ENCODE assay signal across 10 cellular contexts in the genomic region with DNA sequence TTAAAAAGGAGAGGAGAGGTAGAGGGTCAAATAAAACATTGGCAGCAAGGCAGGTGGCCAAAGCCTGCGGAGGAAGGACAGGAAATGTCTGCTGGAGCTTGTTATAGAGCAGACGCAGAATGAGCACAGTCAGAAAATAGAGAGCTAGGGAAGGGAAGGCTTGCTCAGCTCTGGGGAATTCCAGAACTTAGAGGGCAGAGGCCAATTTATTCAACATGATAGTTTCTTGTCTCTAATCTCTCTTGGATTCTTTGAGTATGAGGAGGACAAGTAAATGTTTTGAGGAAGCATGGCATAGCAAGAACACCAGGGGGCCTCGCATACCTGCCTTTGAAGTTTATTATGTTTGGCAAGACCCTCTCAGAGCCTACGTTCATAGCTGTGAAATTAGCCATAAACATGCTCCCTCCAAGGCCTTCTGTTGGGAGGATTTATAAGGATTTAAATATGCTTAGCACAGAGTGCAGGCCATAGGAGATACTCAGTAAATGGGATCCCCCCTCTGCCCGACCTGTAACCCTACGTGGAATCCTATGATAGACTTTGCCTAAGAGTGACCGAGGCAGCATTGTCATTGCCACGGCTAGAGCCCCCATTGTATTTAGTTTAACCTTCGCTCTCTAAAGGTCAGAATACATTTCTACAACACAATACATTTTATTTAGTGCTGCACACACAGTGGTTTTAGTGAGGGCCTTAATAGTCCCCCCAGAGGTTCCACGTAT.
DNase-seq lines count a peak whose midpoint lies in the region; ATAC-seq and TF ChIP-seq lines count a peak whose summit lies in the region.
"Had no signal": no experiment of that assay in that cellular context is flagged by ENCODE, and none has a peak within 500 bp of the region (broad histone marks: within the 10 kb centered on the region; RNA-seq: fewer than 3 reads in every experiment).

No MANE protein-coding gene starts in this region.

- H3K36me3 ChIP-seq in prostate gland = no peaks in the 10 kb centered on the region

- TF ChIP-seq POLR2A in prostate gland (IDR thresholded peaks at IDR 0.05) = no peak

- no peak overlapping the region for H3K4me3 Mint-ChIP-seq in activated CD8-positive, alpha-beta T cell treated with anti-CD3 and anti-CD28 coated beads for 36 hours
- H3K4me3 Mint-ChIP-seq: activated naive CD8-positive, alpha-beta T cell treated with anti-CD3 and anti-CD28 coated beads, Interleukin-2, amount 10 ng/mL, durations not matched to agents 7 days and 5 days; CD4-positive, CD25-positive, alpha-beta regulatory T cell had no signal

- H3K9me3 ChIP-seq in prostate gland = no peaks in the 10 kb centered on the region

- H3K27ac Mint-ChIP-seq in activated CD8-positive, alpha-beta T cell treated with anti-CD3 and anti-CD28 coated beads for 36 hours = peak overlapping the region; percentile 67
- H3K27ac Mint-ChIP-seq: activated naive CD8-positive, alpha-beta T cell treated with anti-CD3 and anti-CD28 coated beads, Interleukin-2, amount 10 ng/mL, durations not matched to agents 7 days and 5 days had no signal

- no peaks in the 10 kb centered on the region for H3K27me3 Mint-ChIP-seq in activated CD8-positive, alpha-beta T cell treated with anti-CD3 and anti-CD28 coated beads for 36 hours
- H3K27me3 Mint-ChIP-seq: activated naive CD8-positive, alpha-beta T cell treated with anti-CD3 and anti-CD28 coated beads, Interleukin-2, amount 10 ng/mL, durations not matched to agents 7 days and 5 days; CD4-positive, CD25-positive, alpha-beta regulatory T cell had no signal

- intact Hi-C loops in activated CD8-positive, alpha-beta T cell treated with anti-CD3 and anti-CD28 coated beads for 36 hours (cut with micrococcal nuclease) = no loop called here
- intact Hi-C loops in prostate gland (cut with DNase I) = loop anchor here (5.0 kb wide), 1 partner anchor 360 kb away; the partner anchor contains the start of gene CAMK1D

- no peaks in the 10 kb centered on the region for H3K9me3 Mint-ChIP-seq in activated CD8-positive, alpha-beta T cell treated with anti-CD3 and anti-CD28 coated beads for 36 hours
- H3K9me3 Mint-ChIP-seq: activated naive CD8-positive, alpha-beta T cell treated with anti-CD3 and anti-CD28 coated beads, Interleukin-2, amount 10 ng/mL, durations not matched to agents 7 days and 5 days; CD4-positive, CD25-positive, alpha-beta regulatory T cell had no signal

- TF ChIP-seq CTCF in activated CD8-positive, alpha-beta T cell treated with anti-CD3 and anti-CD28 coated beads for 36 hours (IDR thresholded peaks at IDR 0.05) = peak; percentile 45
- TF ChIP-seq CTCF in foreskin keratinocyte (conservative IDR thresholded peaks at IDR 0.05) (peak; percentile 78), prostate gland (IDR thresholded peaks at IDR 0.05) (peak in 3 of 4 experiments; percentile 23 to 54 (median 50))

- DNase-seq in NCI-H1105 treated with DMSO at 0.1 percent for 48 hours (lab: John Stamatoyannopoulos, UW) (peak; percentile 29), NCI-H1105 (lab: John Stamatoyannopoulos, UW) (no peak), LHCN-M2 (ENCODE audit: low read depth) (peak; percentile 79), foreskin keratinocyte (peak in 1 of 2 donors; percentile 86), prostate gland (ENCODE audit: low spot score) (no peak), T-helper 9 cell (no peak)
- DNase-seq in activated CD8-positive, alpha-beta T cell treated with anti-CD3 and anti-CD28 coated beads for 36 hours = peak; percentile 68
- DNase-seq: activated naive CD8-positive, alpha-beta T cell treated with anti-CD3 and anti-CD28 coated beads, Interleukin-2, amount 10 ng/mL, durations not matched to agents 7 days and 5 days had no signal

- H3K27me3 ChIP-seq in foreskin keratinocyte (no peaks in the 10 kb centered on the region), prostate gland (replicated peaks; ENCODE audit: insufficient read depth) (no peaks in the 10 kb centered on the region)

- POLR2A ChIA-PET in activated CD8-positive, alpha-beta T cell treated with anti-CD3 and anti-CD28 coated beads for 36 hours (lab: Charles Lee) = no interaction called here

- H3K4me3 ChIP-seq in prostate gland = no peak overlapping the region

- H3K27ac ChIP-seq in foreskin keratinocyte (no peak overlapping the region), prostate gland (peak overlapping the region; percentile 22 to 45)

- H3K36me3 Mint-ChIP-seq in activated CD8-positive, alpha-beta T cell treated with anti-CD3 and anti-CD28 coated beads for 36 hours (ENCODE audit: low read depth) = no peaks in the 10 kb centered on the region
- H3K36me3 Mint-ChIP-seq: activated naive CD8-positive, alpha-beta T cell treated with anti-CD3 and anti-CD28 coated beads, Interleukin-2, amount 10 ng/mL, durations not matched to agents 7 days and 5 days had no signal

- ATAC-seq in activated CD8-positive, alpha-beta T cell treated with anti-CD3 and anti-CD28 coated beads for 36 hours = peak; percentile 26
- ATAC-seq in foreskin keratinocyte (peak; percentile 72), HG03196 (IDR thresholded peaks at IDR 0.05; ENCODE audit: unreplicated experiment) (no peak)

- peaks cover 74% of the 10 kb centered on the region for H3K4me1 Mint-ChIP-seq in activated CD8-positive, alpha-beta T cell treated with anti-CD3 and anti-CD28 coated beads for 36 hours (ENCODE audit: low read depth)

- H3K4me1 ChIP-seq in foreskin keratinocyte (peaks cover 35% of the 10 kb centered on the region), prostate gland (replicated peaks) (no peaks in the 10 kb centered on the region)

- 49% methylated on average over 10 of the region's 10 CpGs for WGBS in prostate gland

- CTCF ChIA-PET in activated CD8-positive, alpha-beta T cell treated with anti-CD3 and anti-CD28 coated beads for 36 hours (lab: Charles Lee) = interaction anchor here (0.6 to 5.6 kb wide), 16 partner anchors 11 to 538 kb away, joined by 3 to 26 read pairs (median 3); no protein-coding TSS in a partner anchor

Comparison
In these comparisons a context has a peak if more than half of its experiments do, and no peak if none do; other contexts are left out.
1. DNase-seq: peak in NCI-H1105 treated with DMSO at 0.1 percent for 48 hours (single experiment), LHCN-M2 (single experiment) and activated CD8-positive, alpha-beta T cell treated with anti-CD3 and anti-CD28 coated beads for 36 hours (single experiment); none in NCI-H1105 (single experiment), prostate gland (single experiment) and T-helper 9 cell (single experiment).
2. Peak in every context shown above with its lines, with median percentiles within 50 percentile points of each other: CTCF ChIP-seq.